In genomic region chr9:29100762-29101161, GRCh38 we compare ENCODE assay signal across 28 cellular contexts.
"Had no signal": no experiment of that assay in that cellular context is flagged by ENCODE, and none has a peak within 500 bp of the region (broad histone marks: within the 10 kb centered on the region; RNA-seq: fewer than 3 reads in every experiment).

No MANE protein-coding gene starts in this region.

- H3K4me1 ChIP-seq: ascending aorta had no signal

- ATAC-seq: activated CD4-positive, alpha-beta T cell treated with anti-CD3 and anti-CD28 coated beads for 36 hours; activated CD4-positive, CD25-positive, alpha-beta regulatory T cell treated with anti-CD3 and anti-CD28 coated beads, Interleukin-2, amount 50 U/mL, for 24 hours; activated CD8-positive, alpha-beta T cell treated with anti-CD3 and anti-CD28 coated beads, Interleukin-2, amount 10 ng/mL, durations not matched to agents 7 days and 5 days; WTC11 had no signal

- H3K9me3 ChIP-seq: ascending aorta had no signal

- H3K4me3 ChIP-seq: ascending aorta, cardiac muscle cell had no signal

- H3K36me3 ChIP-seq: ascending aorta, cardiac muscle cell had no signal

- H3K27me3 ChIP-seq: ascending aorta, cardiac muscle cell had no signal

- DNase-seq: activated CD4-positive, alpha-beta T cell treated with anti-CD3 and anti-CD28 coated beads for 36 hours; activated CD4-positive, alpha-beta T cell treated with anti-CD3 and anti-CD28 coated beads, Interleukin-2, amount 10 ng/mL, durations not matched to agents 7 days and 5 days; activated CD4-positive, alpha-beta T cell treated with anti-CD3 and anti-CD28 coated beads, Interleukin-2, amount 50 U/mL, for 48 hours; activated CD8-positive, alpha-beta T cell treated with anti-CD3 and anti-CD28 coated beads, Interleukin-2, amount 10 ng/mL, durations not matched to agents 7 days and 5 days; activated gamma-delta T cell; activated naive CD4-positive, alpha-beta T cell treated with Interleukin-2 at 50 U/mL for 16 hours; activated naive CD8-positive, alpha-beta T cell treated with anti-CD3 and anti-CD28 coated beads, Interleukin-2, amount 10 ng/mL, durations not matched to agents 7 days and 5 days; activated T-cell treated with anti-CD3 and anti-CD28 coated beads, Interleukin-2, amount 50 U/mL, for 24 hours; amygdala; NCI-H1048; NCI-H1105 treated with DMSO at 0.1 percent for 48 hours; NCI-H1436; NCI-H1694; NCI-H1930; NCI-H2081 treated with DMSO at 0.1 percent for 48 hours; NCI-H345; NCI-H524 treated with DMSO at 0.1 percent for 48 hours; NK-92 treated with Interleukin-12 subunit alpha and Interleukin-12 subunit beta, amount 100 ng/mL, for 24 hours; OCI-M1; Right ventricle myocardium superior; SW 1271; T-helper 1 cell; T-helper 2 cell; T-helper 9 cell had no signal

- H3K27ac ChIP-seq: ascending aorta, cardiac muscle cell had no signal
